18 cellular contexts compared by ENCODE assay signal in the genomic region with DNA sequence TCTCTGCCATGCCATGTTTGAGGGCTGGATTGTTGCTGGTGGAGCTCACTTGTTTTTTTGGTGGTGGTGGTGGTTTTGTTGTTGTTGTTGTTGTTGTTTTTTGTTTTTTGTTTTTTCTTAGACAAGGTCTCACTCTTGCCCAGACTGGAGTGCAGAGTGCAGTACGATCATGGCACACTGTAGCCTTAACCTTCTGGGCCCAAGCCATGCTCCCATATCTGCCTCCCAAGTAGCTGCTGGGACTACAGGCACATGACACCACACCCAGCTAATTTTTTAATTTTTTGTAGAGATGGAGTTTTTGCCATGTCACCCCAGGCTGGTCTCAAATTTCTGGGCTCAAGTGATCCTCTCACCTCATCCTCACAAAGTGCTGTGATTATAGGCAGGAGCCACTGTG. TPM values are rescaled to one million over a fixed set of nuclear protein-coding genes. Genes with fewer than 3 reads are reported as not detected.
DNase-seq lines count a peak whose midpoint lies in the region; ATAC-seq and TF ChIP-seq lines count a peak whose summit lies in the region.
"Had no signal": no experiment of that assay in that cellular context is flagged by ENCODE, and none has a peak within 500 bp of the region (broad histone marks: within the 10 kb centered on the region; RNA-seq: fewer than 3 reads in every experiment).

No MANE protein-coding gene starts in this region.

- no peaks in the 10 kb centered on the region for H3K27me3 Mint-ChIP-seq in activated CD4-positive, alpha-beta T cell treated with anti-CD3 and anti-CD28 coated beads, Interleukin-2, amount 10 ng/mL, durations not matched to agents 7 days and 5 days
- H3K27me3 Mint-ChIP-seq: activated naive CD8-positive, alpha-beta T cell; dendritic cell treated with granulocyte-macrophage colony-stimulating factor and Interleukin-4, amounts not matched to agents 40 ng/mL and 50 ng/mL, for 4 days had no signal

- no peak for TF ChIP-seq CTCF in RWPE1 (conservative IDR thresholded peaks at IDR 0.05; ENCODE audit: low read depth)
- no peak for TF ChIP-seq CTCF in cardiac muscle cell (IDR thresholded peaks at IDR 0.05; ENCODE audit: low read depth, low read length)

- peak overlapping the region; percentile 1 for H3K27ac ChIP-seq in RWPE1
- peak overlapping the region; percentile 64 for H3K27ac ChIP-seq in cardiac muscle cell
- H3K27ac ChIP-seq: body of pancreas, thyroid gland had no signal

- peak overlapping the region; percentile 43 for H3K27ac Mint-ChIP-seq in activated CD4-positive, alpha-beta T cell treated with anti-CD3 and anti-CD28 coated beads, Interleukin-2, amount 10 ng/mL, durations not matched to agents 7 days and 5 days
- H3K27ac Mint-ChIP-seq: dendritic cell treated with granulocyte-macrophage colony-stimulating factor and Interleukin-4, amounts not matched to agents 40 ng/mL and 50 ng/mL, for 4 days; GM23338 had no signal

- CTCF ChIA-PET in activated CD4-positive, alpha-beta T cell treated with anti-CD3 and anti-CD28 coated beads, Interleukin-2, amount 10 ng/mL, durations not matched to agents 7 days and 5 days (lab: Charles Lee), result interaction anchor here (0.5 to 5.8 kb wide), 6 partner anchors 71 to 285 kb away, joined by 3 to 42 read pairs (median 3); no protein-coding TSS in a partner anchor
- CTCF ChIA-PET in RWPE1 (lab: Yijun Ruan, JAX), result interaction anchor here (0.6 to 6.7 kb wide), 3 partner anchors 22 to 624 kb away, joined by 3 to 50 read pairs (median 3); no protein-coding TSS in a partner anchor

- peaks cover 29% of the 10 kb centered on the region for H3K4me1 ChIP-seq in cardiac muscle cell (ENCODE audit: low read depth)
- H3K4me1 ChIP-seq in skeletal muscle satellite cell (ENCODE audit: control insufficient read depth, insufficient read depth, low read length), result peaks cover 28% of the 10 kb centered on the region
- H3K4me1 ChIP-seq: body of pancreas, Caco-2, thyroid gland had no signal

- H3K36me3 ChIP-seq in cardiac muscle cell (peaks cover 33% of the 10 kb centered on the region), skeletal muscle satellite cell (ENCODE audit: insufficient read depth, low read length) (peaks cover 64% of the 10 kb centered on the region)

- no peak overlapping the region for H3K4me2 ChIP-seq in skeletal muscle satellite cell (ENCODE audit: low read length)
- H3K4me2 ChIP-seq: GM23338 had no signal

- no peaks in the 10 kb centered on the region for H3K27me3 ChIP-seq in cardiac muscle cell
- no peaks in the 10 kb centered on the region for H3K27me3 ChIP-seq in skeletal muscle satellite cell (ENCODE audit: control insufficient read depth, insufficient read depth, low read length)
- H3K27me3 ChIP-seq: body of pancreas, heart left ventricle, thyroid gland had no signal

- H3K4me3 ChIP-seq in cardiac muscle cell (no peak overlapping the region), skeletal muscle satellite cell (ENCODE audit: low read length) (no peak overlapping the region)
- H3K4me3 ChIP-seq: body of pancreas, GM23338, heart left ventricle, thyroid gland had no signal

- H3K4me1 Mint-ChIP-seq in activated CD4-positive, alpha-beta T cell treated with anti-CD3 and anti-CD28 coated beads, Interleukin-2, amount 10 ng/mL, durations not matched to agents 7 days and 5 days, result peaks cover 8% of the 10 kb centered on the region
- H3K4me1 Mint-ChIP-seq: GM23338 had no signal

- no peaks in the 10 kb centered on the region for H3K9me3 ChIP-seq in cardiac muscle cell (ENCODE audit: low read depth)
- no peaks in the 10 kb centered on the region for H3K9me3 ChIP-seq in skeletal muscle satellite cell (replicated peaks; ENCODE audit: low read length)
- H3K9me3 ChIP-seq: body of pancreas, Caco-2, heart left ventricle, thyroid gland had no signal

- POLR2A ChIA-PET in activated CD4-positive, alpha-beta T cell treated with anti-CD3 and anti-CD28 coated beads, Interleukin-2, amount 10 ng/mL, durations not matched to agents 7 days and 5 days (lab: Charles Lee), result no interaction called here
- POLR2A ChIA-PET in RWPE1 (lab: Yijun Ruan, JAX; ENCODE audit: low non-redundant PET), result no interaction called here

- H3K9ac ChIP-seq in skeletal muscle satellite cell (ENCODE audit: low read depth, low read length), result peak overlapping the region; percentile 53

- H3K9me3 Mint-ChIP-seq in activated CD4-positive, alpha-beta T cell treated with anti-CD3 and anti-CD28 coated beads, Interleukin-2, amount 10 ng/mL, durations not matched to agents 7 days and 5 days, result no peaks in the 10 kb centered on the region
- H3K9me3 Mint-ChIP-seq: dendritic cell treated with granulocyte-macrophage colony-stimulating factor and Interleukin-4, amounts not matched to agents 40 ng/mL and 50 ng/mL, for 4 days; GM23338; nephron had no signal

- H3K4me3 Mint-ChIP-seq in activated CD4-positive, alpha-beta T cell treated with anti-CD3 and anti-CD28 coated beads, Interleukin-2, amount 10 ng/mL, durations not matched to agents 7 days and 5 days, result no peak overlapping the region
- H3K4me3 Mint-ChIP-seq: activated naive CD8-positive, alpha-beta T cell; dendritic cell treated with granulocyte-macrophage colony-stimulating factor and Interleukin-4, amounts not matched to agents 40 ng/mL and 50 ng/mL, for 4 days; GM23338; nephron had no signal

- ATAC-seq in GM19463 (IDR thresholded peaks at IDR 0.05; ENCODE audit: unreplicated experiment) (no peak), GM18909 (IDR thresholded peaks at IDR 0.05; ENCODE audit: poor library complexity, unreplicated experiment) (no peak)

- H3K36me3 Mint-ChIP-seq in activated CD4-positive, alpha-beta T cell treated with anti-CD3 and anti-CD28 coated beads, Interleukin-2, amount 10 ng/mL, durations not matched to agents 7 days and 5 days (ENCODE audit: low read depth), result peaks cover 56% of the 10 kb centered on the region

- DNase-seq in activated CD4-positive, alpha-beta T cell treated with anti-CD3 and anti-CD28 coated beads, Interleukin-2, amount 10 ng/mL, durations not matched to agents 7 days and 5 days, result no peak
- no peak for DNase-seq in activated CD4-positive, alpha-beta T cell treated with anti-CD3 and anti-CD28 coated beads, Interleukin-2, amount 50 U/mL, for 48 hours
- DNase-seq in RWPE1 (ENCODE audit: low spot score) (no peak), cardiac muscle cell (ENCODE audit: low read depth in 1 of 2, low spot score in 1 of 2) (no peak), cerebellar nuclear complex (lab: John Stamatoyannopoulos, UW) (no peak)
- DNase-seq: NCI-H1048, NCI-H187 had no signal

RNA-seq across cellular contexts. Expression of a gene that starts 53.5 kb away (rescaled TPM):
- total RNA-seq in activated CD4-positive, alpha-beta T cell treated with anti-CD3 and anti-CD28 coated beads, Interleukin-2, amount 10 ng/mL, durations not matched to agents 7 days and 5 days, result 10 to 100 TPM; 58.0 to 69.4 TPM
- total RNA-seq in cardiac muscle cell, result 18.7 and 29.0 TPM in 2 replicates
- polyA plus RNA-seq in cardiac muscle cell, result 14.7 and 15.9 TPM in 2 replicates
- 12.9 and 16.5 TPM in 2 replicates for total RNA-seq in skeletal muscle satellite cell (2012; rRNA removed)
